ENCODE assay signal across 8 cellular contexts in the genomic region with DNA sequence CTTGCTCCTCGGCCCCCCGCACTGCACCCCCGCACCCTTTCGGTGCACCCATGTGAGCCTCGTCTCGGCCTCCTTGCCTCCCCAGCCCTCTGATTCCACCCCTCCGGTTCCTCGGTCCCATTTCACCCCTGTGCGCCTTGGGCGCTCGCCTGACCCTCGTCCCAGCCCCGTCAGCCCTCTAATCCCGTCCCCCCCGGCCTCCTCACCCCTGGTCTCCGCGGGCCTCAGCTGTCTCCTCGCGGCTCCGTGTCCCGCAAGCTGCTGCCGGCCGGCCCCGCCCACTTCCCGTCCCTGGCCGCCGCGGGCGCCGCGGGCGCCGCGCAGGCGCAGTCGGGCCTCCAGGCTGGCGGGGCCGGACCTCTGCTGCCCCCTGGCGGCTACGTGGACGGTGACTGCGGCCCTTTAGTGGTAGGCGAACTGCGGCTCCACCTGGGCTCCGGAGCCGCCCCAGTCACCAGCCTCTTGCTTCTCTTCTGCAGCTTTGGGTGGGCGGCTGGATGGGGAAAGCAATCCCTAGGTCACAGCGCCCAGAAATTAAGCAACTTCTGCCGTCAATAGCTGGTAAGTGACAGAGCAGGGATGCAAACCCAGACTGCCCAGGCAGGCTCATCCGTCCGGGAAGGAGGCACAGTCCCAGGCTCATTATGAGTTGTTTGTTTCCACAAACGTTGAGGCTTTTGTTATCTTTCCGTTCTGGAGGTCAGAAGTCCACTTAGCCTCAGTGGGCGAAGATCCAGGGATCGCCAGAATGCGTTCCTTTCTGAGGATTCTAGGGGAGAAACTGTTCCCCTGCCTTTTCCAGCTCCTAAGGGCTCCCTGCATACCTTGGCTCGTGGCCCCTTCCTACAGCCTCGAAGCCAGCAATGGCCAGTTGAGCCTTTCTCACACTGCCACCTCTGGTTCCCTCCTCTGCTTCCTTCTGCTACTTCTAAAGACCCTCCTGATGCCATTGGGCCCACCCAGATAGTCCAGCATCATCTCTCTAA. TPM values are rescaled to one million over a fixed set of nuclear protein-coding genes. Genes with fewer than 3 reads are reported as not detected.
DNase-seq lines count a peak whose midpoint lies in the region; ATAC-seq and TF ChIP-seq lines count a peak whose summit lies in the region.

PPM1F (minus strand) TSS at position 263 of the 986 bp plus-strand sequence. CDS start 6,800 bp downstream, outside the sequence.

- H3K9me3 ChIP-seq in T-helper 17 cell (ENCODE audit: control insufficient read depth, low read length, poor library complexity, severe bottlenecking) (no peaks in the 10 kb centered on the region), prostate gland (no peaks in the 10 kb centered on the region), upper lobe of left lung (no peaks in the 10 kb centered on the region)

- H3K4me1 ChIP-seq in GM23338 (ENCODE audit: insufficient read depth) (0 out of 2 replicates have a peak, but pooled peaks cover 4% of the 10 kb centered on the region), prostate gland (replicated peaks) (no peaks in the 10 kb centered on the region), upper lobe of left lung (peaks cover 21 to 46% (median 42%) of the 10 kb centered on the region in 4 donors)

- 0 out of 2 replicates have a peak, but pooled peaks cover 9% of the 10 kb centered on the region for H3F3A ChIP-seq in GM23338 (replicated peaks; ENCODE audit: low read depth)

- peak; percentile 15 for DNase-seq in DMS53 treated with DMSO at 0.1 percent for 48 hours (lab: John Stamatoyannopoulos, UW; ENCODE audit: unreplicated experiment)
- DNase-seq in GM23338 (ENCODE audit: low spot score): peak; percentile 85
- peak; percentile 73 for DNase-seq in NB4 (ENCODE audit: low read depth)
- DNase-seq in T-helper 17 cell: peak; percentile 90 to 97 (median 97)
- peak; percentile 30 for DNase-seq in amniotic epithelial cell (ENCODE audit: low read depth)
- DNase-seq in left cardiac atrium: peak; percentile 88
- peak; percentile 80 for DNase-seq in prostate gland (ENCODE audit: low spot score)
- DNase-seq in upper lobe of left lung: peak; percentile 90 to 98

- H3K27ac Mint-ChIP-seq in GM23338 (no peak within 1 kb of the TSS), T-helper 17 cell (peak within 1 kb of the TSS; percentile 62)

- H3K4me3 ChIP-seq in GM23338 (peak within 1 kb of the TSS; percentile 83), NB4 (ENCODE audit: low read depth, low read length) (peak within 1 kb of the TSS; percentile 64), prostate gland (peak within 1 kb of the TSS; percentile 57 to 63), upper lobe of left lung (peak within 1 kb of the TSS; percentile 79 to 96 (median 80))

- peak; percentile 66 to 83 for TF ChIP-seq CTCF in GM23338 (conservative IDR thresholded peaks at IDR 0.05; ENCODE audit: low read depth in 2 of 2)
- peak; percentile 35 for TF ChIP-seq CTCF in NB4 (IDR thresholded peaks at IDR 0.05; ENCODE audit: low read depth, low read length)
- peak; percentile 90 to 99 (median 98) for TF ChIP-seq CTCF in prostate gland (IDR thresholded peaks at IDR 0.05)
- peak; percentile 84 to 99 (median 98) for TF ChIP-seq CTCF in upper lobe of left lung (IDR thresholded peaks at IDR 0.05)

- intact Hi-C loops in left cardiac atrium (cut with DNase I): no loop called here
- intact Hi-C loops in prostate gland (cut with DNase I): loop anchor here (2.0 kb wide), 1 partner anchor 240 kb away; no protein-coding TSS in a partner anchor

- H3K36me3 Mint-ChIP-seq in GM23338 (ENCODE audit: low read depth) (peaks cover 3% of the 10 kb centered on the region; the same call in 1 of the 3 replicates), T-helper 17 cell (ENCODE audit: low read depth) (no peaks in the 10 kb centered on the region)

- no peak for TF ChIP-seq EP300 in upper lobe of left lung (IDR thresholded peaks at IDR 0.05)

- H4K20me1 ChIP-seq in GM23338 (replicated peaks; ENCODE audit: insufficient read depth): peaks cover 9% of the 10 kb centered on the region

- H3K27ac ChIP-seq in GM23338 (ENCODE audit: low read depth) (no peak within 1 kb of the TSS), prostate gland (peak within 1 kb of the TSS; percentile 53 to 68), upper lobe of left lung (peak within 1 kb of the TSS; percentile 84 to 96 (median 94))

- no peaks in the 10 kb centered on the region for H3K79me2 ChIP-seq in GM23338 (replicated peaks; ENCODE audit: insufficient read depth)

- H3K9me3 Mint-ChIP-seq in GM23338: peaks cover 2% of the 10 kb centered on the region; the same call in 1 of the 3 replicates

- TF ChIP-seq POLR2A in NB4 (IDR thresholded peaks at IDR 0.05; ENCODE audit: extremely low read depth, insufficient read length) (peak; percentile 26), prostate gland (IDR thresholded peaks at IDR 0.05) (peak; percentile 52), upper lobe of left lung (IDR thresholded peaks at IDR 0.05) (peak in 2 of 4 donors; percentile 43 to 56)

- H3K27me3 Mint-ChIP-seq in GM23338 (ENCODE audit: insufficient read depth, low read depth, poor library complexity) (peaks cover 24% of the 10 kb centered on the region), T-helper 17 cell (no peaks in the 10 kb centered on the region)

- H3K36me3 ChIP-seq in GM23338 (ENCODE audit: insufficient read depth) (no peaks in the 10 kb centered on the region; the same call in 1 of the 2 replicates), prostate gland (no peaks in the 10 kb centered on the region), upper lobe of left lung (peaks cover 0 to 4% (median 1%) of the 10 kb centered on the region in 4 donors)

- WGBS in prostate gland: 12% methylated on average over 51 of the region's 58 CpGs
- WGBS in upper lobe of left lung, 2 donors: 12 to 50% methylated on average over 10 to 51 of the region's 58 CpGs

- peak within 1 kb of the TSS; percentile 74 for H2AFZ ChIP-seq in GM23338

- no peaks in the 10 kb centered on the region for H3K9me2 ChIP-seq in GM23338 (ENCODE audit: insufficient read depth)

- H3K4me3 Mint-ChIP-seq in GM23338 (peak within 1 kb of the TSS; percentile 79), T-helper 17 cell (peak within 1 kb of the TSS; percentile 85)

- H3K4me2 ChIP-seq in GM23338: peak within 1 kb of the TSS; percentile 87

- H3K4me1 Mint-ChIP-seq in GM23338: peaks cover 12% of the 10 kb centered on the region; the same call in 2 of the 3 replicates
- peaks cover 13% of the 10 kb centered on the region for H3K4me1 Mint-ChIP-seq in T-helper 17 cell

- ATAC-seq in GM23338: peak; percentile 75
- ATAC-seq in T-helper 17 cell: peak; percentile 95
- ATAC-seq in left cardiac atrium: peak; percentile 87 to 94
- ATAC-seq in upper lobe of left lung (ENCODE audit: low FRiP score in 2 of 2): peak; percentile 79 to 95

- peaks cover 37% of the 10 kb centered on the region for H3K27me3 ChIP-seq in GM23338 (ENCODE audit: insufficient read depth)
- no peaks in the 10 kb centered on the region for H3K27me3 ChIP-seq in prostate gland (replicated peaks; ENCODE audit: insufficient read depth)
- no peaks in the 10 kb centered on the region for H3K27me3 ChIP-seq in upper lobe of left lung

TF ChIP-seq in GM23338, 12 proteins besides CTCF, POLR2A, EP300 and RAD21 (continues in another document):
- TF ChIP-seq POLR2AphosphoS5 (IDR thresholded peaks at IDR 0.05; ENCODE audit: low read depth): peak; percentile 61

RNA-seq across cellular contexts. Expression of gene PPM1F, which starts in this region (rescaled TPM):
- 22.7 and 29.3 TPM in 2 replicates for total RNA-seq in GM23338 (2014; rRNA removed; shearing (Covaris generic))
- 4.4 and 7.1 TPM in 2 replicates for polyA plus RNA-seq in GM23338 (2016; fragmentation: Nextera tagmentation; extraction: Ambion mirVana)
- total RNA-seq in T-helper 17 cell: 10 to 100 TPM; 15.8 to 16.2 TPM
- total RNA-seq in left cardiac atrium: 10 to 100 TPM; 33.1 TPM
- total RNA-seq in prostate gland: 10 to 100 TPM; 16.8 to 31.6 TPM
- total RNA-seq in upper lobe of left lung: 10 to 100 TPM; 21.0 to 85.3 (median 33.2) TPM

Comparison
In these comparisons a context has a peak if more than half of its experiments do, and no peak if none do; other contexts are left out.
1. DNase-seq: peak in every context shown above with its lines; median percentile 97 in T-helper 17 cell; 94 in upper lobe of left lung; 88 in left cardiac atrium; 85 in GM23338; 80 in prostate gland; 73 in NB4; 30 in amniotic epithelial cell; 15 in DMS53 treated with DMSO at 0.1 percent for 48 hours.
2. CTCF ChIP-seq: peak in every context shown above with its lines; median percentile 98 in upper lobe of left lung; 98 in prostate gland; 74 in GM23338; 35 in NB4.